In genomic region chr1:8699679-8700078, GRCh38 we compare ENCODE assay signal across 11 cellular contexts.
"Had no signal": no experiment of that assay in that cellular context is flagged by ENCODE, and none has a peak within 500 bp of the region (broad histone marks: within the 10 kb centered on the region; RNA-seq: fewer than 3 reads in every experiment).

No MANE protein-coding gene starts in this region.

- H3K27ac ChIP-seq: esophagus muscularis mucosa, right atrium auricular region had no signal

- H3K4me3 ChIP-seq: esophagus muscularis mucosa, right atrium auricular region had no signal

- DNase-seq: activated CD4-positive, alpha-beta T cell treated with anti-CD3 and anti-CD28 coated beads for 48 hours; amygdala; posterior cingulate gyrus; small intestine; T1000; transverse colon had no signal

- H3K27ac Mint-ChIP-seq: activated naive CD4-positive, alpha-beta T cell treated with anti-CD3 and anti-CD28 coated beads, Interleukin-2, amount 50 U/mL, for 72 hours; stimulated activated effector memory CD8-positive, alpha-beta T cell treated with anti-CD3 and anti-CD28 coated beads, Interleukin-12 subunit alpha, Interleukin-12 subunit beta, amount 100 ng/mL, for 72 hours had no signal

- H3K4me3 Mint-ChIP-seq: stimulated activated effector memory CD8-positive, alpha-beta T cell treated with anti-CD3 and anti-CD28 coated beads, Interleukin-12 subunit alpha, Interleukin-12 subunit beta, amount 100 ng/mL, for 72 hours had no signal

- ATAC-seq: activated naive CD4-positive, alpha-beta T cell treated with anti-CD3 and anti-CD28 coated beads, Interleukin-2, amount 50 U/mL, for 72 hours; stimulated activated effector memory CD8-positive, alpha-beta T cell treated with anti-CD3 and anti-CD28 coated beads, Interleukin-12 subunit alpha, Interleukin-12 subunit beta, amount 100 ng/mL, for 72 hours had no signal

- FAIRE-seq: bronchial epithelial cell, small intestine had no signal

- H3K9me3 Mint-ChIP-seq: activated naive CD4-positive, alpha-beta T cell treated with anti-CD3 and anti-CD28 coated beads, Interleukin-2, amount 50 U/mL, for 72 hours; stimulated activated effector memory CD8-positive, alpha-beta T cell treated with anti-CD3 and anti-CD28 coated beads, Interleukin-12 subunit alpha, Interleukin-12 subunit beta, amount 100 ng/mL, for 72 hours had no signal

- H3K27me3 ChIP-seq: esophagus muscularis mucosa, right atrium auricular region, transverse colon had no signal

- H3K36me3 Mint-ChIP-seq: stimulated activated effector memory CD8-positive, alpha-beta T cell treated with anti-CD3 and anti-CD28 coated beads, Interleukin-12 subunit alpha, Interleukin-12 subunit beta, amount 100 ng/mL, for 72 hours had no signal

- H3K9me3 ChIP-seq: esophagus muscularis mucosa, right atrium auricular region, transverse colon had no signal

- H3K36me3 ChIP-seq: esophagus muscularis mucosa, right atrium auricular region, transverse colon had no signal
